ENCODE assay signal across 24 cellular contexts in the genomic region with DNA sequence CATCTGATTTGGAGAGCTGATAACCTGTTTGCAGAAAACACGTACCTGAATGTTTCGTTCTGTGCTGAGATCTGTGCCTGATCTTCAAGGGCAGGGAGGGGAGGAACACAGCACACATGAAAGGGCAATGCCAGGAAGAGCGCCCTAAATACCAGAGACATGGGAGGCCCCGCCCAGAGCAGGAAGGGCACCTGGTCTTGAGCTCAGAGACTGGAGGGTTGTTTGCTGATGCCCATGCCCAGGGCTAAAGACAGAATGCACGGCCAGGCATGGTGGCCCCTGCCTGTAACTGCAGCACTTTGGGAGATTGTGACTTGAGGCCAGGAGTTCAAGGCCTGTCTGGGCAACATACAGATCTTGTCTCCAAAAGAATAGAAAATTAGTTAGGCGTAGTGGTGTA.
"Had no signal": no experiment of that assay in that cellular context is flagged by ENCODE, and none has a peak within 500 bp of the region (broad histone marks: within the 10 kb centered on the region; RNA-seq: fewer than 3 reads in every experiment).

No MANE protein-coding gene starts in this region.

- H3K4me1 Mint-ChIP-seq: natural killer cell, neural progenitor cell had no signal

- DNase-seq: activated CD4-positive, alpha-beta T cell treated with anti-CD3 and anti-CD28 coated beads, Interleukin-2, amount 50 U/mL, for 4 hours; activated CD4-positive, CD25-positive, alpha-beta regulatory T cell treated with anti-CD3 and anti-CD28 coated beads, Interleukin-2, amount 50 U/mL, for 72 hours; activated CD8-positive, alpha-beta memory T cell treated with anti-CD3 and anti-CD28 coated beads, Interleukin-2, amount 50 U/mL, for 48 hours; activated T-cell treated with anti-CD3 and anti-CD28 coated beads, Interleukin-2, amount 50 U/mL, for 24 hours; aorta; body of pancreas; cerebellar nuclear complex; colonic mucosa; effector CD8-positive, alpha-beta T cell; glutamatergic neuron; left lung; lower lobe of right lung; mesenchymal stem cell; natural killer cell; occipital lobe; right cardiac atrium; stomach; T-helper 2 cell; tibial artery; upper lobe of right lung had no signal

- H3K4me3 Mint-ChIP-seq: activated naive CD8-positive, alpha-beta T cell; activated T-cell treated with anti-CD3 and anti-CD28 coated beads, Interleukin-2, amount 50 U/mL, for 24 hours; natural killer cell; neural progenitor cell had no signal

- H3K4me1 ChIP-seq: colonic mucosa, left lung, lower lobe of right lung, neural progenitor cell, upper lobe of right lung had no signal

- H3K4me3 ChIP-seq: body of pancreas, colonic mucosa, left lung, lower lobe of right lung, neural progenitor cell, SK-N-MC, stomach, tibial artery, upper lobe of right lung had no signal

- H3K9me3 Mint-ChIP-seq: activated T-cell treated with anti-CD3 and anti-CD28 coated beads, Interleukin-2, amount 50 U/mL, for 24 hours had no signal

- H3K27ac ChIP-seq: body of pancreas, colonic mucosa, epithelial cell of prostate, left lung, lower lobe of right lung, neural progenitor cell, SK-N-MC, stomach, tibial artery, upper lobe of right lung had no signal

- ATAC-seq: body of pancreas, left lung, natural killer cell, right cardiac atrium, upper lobe of right lung had no signal

- H3K36me3 Mint-ChIP-seq: activated naive CD8-positive, alpha-beta T cell; natural killer cell; neural progenitor cell had no signal

- H3K27me3 Mint-ChIP-seq: activated naive CD8-positive, alpha-beta T cell; activated T-cell treated with anti-CD3 and anti-CD28 coated beads, Interleukin-2, amount 50 U/mL, for 24 hours had no signal

- H3K4me2 ChIP-seq: neural progenitor cell had no signal

- H3K9me3 ChIP-seq: body of pancreas, colonic mucosa, upper lobe of right lung had no signal

- H2AFZ ChIP-seq: neural progenitor cell had no signal

- H3K27me3 ChIP-seq: body of pancreas, colonic mucosa, left lung, neural progenitor cell, stomach, tibial artery, upper lobe of right lung had no signal

- H3K27ac Mint-ChIP-seq: activated naive CD8-positive, alpha-beta T cell; activated T-cell treated with anti-CD3 and anti-CD28 coated beads, Interleukin-2, amount 50 U/mL, for 24 hours; natural killer cell; neural progenitor cell had no signal

- H3K36me3 ChIP-seq: colonic mucosa, left lung, lower lobe of right lung, neural progenitor cell, stomach, tibial artery, upper lobe of right lung had no signal
